In the genomic region with DNA sequence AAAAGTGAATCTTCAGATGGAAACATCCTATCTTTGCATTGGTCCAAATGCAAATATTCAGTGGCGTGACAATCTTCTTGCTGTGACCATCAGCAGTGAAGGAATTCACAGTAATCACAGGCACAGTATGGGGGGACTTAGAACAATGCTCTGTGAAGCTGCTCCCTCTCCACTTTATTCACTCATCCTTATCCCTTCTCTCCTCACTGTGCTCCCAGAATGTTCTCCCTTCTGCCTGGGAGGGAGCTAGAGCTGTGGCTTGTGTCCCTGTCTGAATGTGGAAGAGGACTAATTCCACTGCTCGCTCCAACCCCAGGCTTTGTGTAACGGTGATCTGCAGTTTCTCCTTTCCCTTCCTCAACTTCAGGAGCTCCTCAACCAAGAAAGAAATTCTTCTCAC, we compare ENCODE assay signal across 1 cellular context.
TF ChIP-seq lines count a peak whose summit lies in the region.

No MANE protein-coding gene starts in this region.

TF ChIP-seq in IMR-90, 13 proteins besides CTCF, POLR2A, EP300 and RAD21:
- no peak for TF ChIP-seq FOS (IDR thresholded peaks at IDR 0.05; ENCODE audit: low read depth, low read length)
- TF ChIP-seq, protein P1, sequence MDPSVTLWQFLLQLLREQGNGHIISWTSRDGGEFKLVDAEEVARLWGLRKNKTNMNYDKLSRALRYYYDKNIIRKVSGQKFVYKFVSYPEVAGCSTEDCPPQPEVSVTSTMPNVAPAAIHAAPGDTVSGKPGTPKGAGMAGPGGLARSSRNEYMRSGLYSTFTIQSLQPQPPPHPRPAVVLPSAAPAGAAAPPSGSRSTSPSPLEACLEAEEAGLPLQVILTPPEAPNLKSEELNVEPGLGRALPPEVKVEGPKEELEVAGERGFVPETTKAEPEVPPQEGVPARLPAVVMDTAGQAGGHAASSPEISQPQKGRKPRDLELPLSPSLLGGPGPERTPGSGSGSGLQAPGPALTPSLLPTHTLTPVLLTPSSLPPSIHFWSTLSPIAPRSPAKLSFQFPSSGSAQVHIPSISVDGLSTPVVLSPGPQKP (IDR thresholded peaks at IDR 0.05; ENCODE audit: borderline replicate concordance, low read depth, low read length), result no peak
- TF ChIP-seq NFE2L2 (IDR thresholded peaks at IDR 0.05; ENCODE audit: low read depth, low read length), result no peak
- TF ChIP-seq MXI1 (IDR thresholded peaks at IDR 0.05; ENCODE audit: borderline replicate concordance, low read depth, low read length), result no peak
- TF ChIP-seq, protein P2, sequence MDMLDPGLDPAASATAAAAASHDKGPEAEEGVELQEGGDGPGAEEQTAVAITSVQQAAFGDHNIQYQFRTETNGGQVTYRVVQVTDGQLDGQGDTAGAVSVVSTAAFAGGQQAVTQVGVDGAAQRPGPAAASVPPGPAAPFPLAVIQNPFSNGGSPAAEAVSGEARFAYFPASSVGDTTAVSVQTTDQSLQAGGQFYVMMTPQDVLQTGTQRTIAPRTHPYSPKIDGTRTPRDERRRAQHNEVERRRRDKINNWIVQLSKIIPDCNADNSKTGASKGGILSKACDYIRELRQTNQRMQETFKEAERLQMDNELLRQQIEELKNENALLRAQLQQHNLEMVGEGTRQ (IDR thresholded peaks at IDR 0.05; ENCODE audit: low read depth, low read length), result no peak
- TF ChIP-seq CEBPB (IDR thresholded peaks at IDR 0.05; ENCODE audit: low read depth, low read length), result no peak
- TF ChIP-seq MAZ (IDR thresholded peaks at IDR 0.05; ENCODE audit: borderline replicate concordance, low read depth, low read length), result no peak
- no peak for TF ChIP-seq MAFK (IDR thresholded peaks at IDR 0.05; ENCODE audit: low read depth, low read length)
- no peak for TF ChIP-seq CHD1 (IDR thresholded peaks at IDR 0.05; ENCODE audit: low read depth, low read length)
- TF ChIP-seq RFX5 (IDR thresholded peaks at IDR 0.05; ENCODE audit: low read depth, low read length), result no peak
- TF ChIP-seq BHLHE40 (IDR thresholded peaks at IDR 0.05; ENCODE audit: low read depth, low read length), result no peak
- TF ChIP-seq RCOR1 (IDR thresholded peaks at IDR 0.05; ENCODE audit: insufficient replicate concordance, low read length), result no peak
- TF ChIP-seq SMC3 (IDR thresholded peaks at IDR 0.05; ENCODE audit: low read depth, low read length), result no peak
